In the genomic region with DNA sequence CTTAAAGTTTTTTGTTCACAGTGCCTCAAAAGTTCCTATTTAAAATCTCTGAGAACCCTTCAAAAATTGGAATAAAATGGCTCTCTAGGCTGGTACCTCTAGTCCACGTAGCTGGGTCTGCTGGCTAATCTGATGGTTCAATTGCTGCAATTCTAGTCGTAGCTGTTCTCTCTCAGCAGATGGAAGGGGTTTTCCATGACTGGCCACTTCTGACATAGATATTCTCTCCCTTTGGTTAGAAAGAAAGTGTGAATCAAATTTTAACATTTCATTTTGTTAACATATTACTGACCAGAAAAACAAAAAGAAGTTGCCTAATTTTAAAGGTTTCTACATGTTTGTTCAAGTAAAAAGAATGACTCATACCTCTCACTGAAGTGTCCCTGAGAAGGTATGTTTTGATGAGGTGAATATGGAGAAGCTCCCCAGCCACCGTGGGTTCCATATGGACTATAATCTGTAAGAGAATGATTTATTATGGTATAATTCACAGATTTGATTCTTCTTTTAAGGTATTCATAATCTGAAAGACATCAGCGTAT, we compare ENCODE assay signal across 31 cellular contexts. TPM values are rescaled to one million over a fixed set of nuclear protein-coding genes. Genes with fewer than 3 reads are reported as not detected.
A peak's percentile ranks its signal among the peaks of the same experiment; 100 is the strongest.
DNase-seq lines count a peak whose midpoint lies in the region; ATAC-seq, FAIRE-seq and TF ChIP-seq lines count a peak whose summit lies in the region.
"Had no signal": no experiment of that assay in that cellular context is flagged by ENCODE, and none has a peak within 500 bp of the region (broad histone marks: within the 10 kb centered on the region; RNA-seq: fewer than 3 reads in every experiment).

No MANE protein-coding gene starts in this region.

- peaks cover 3% of the 10 kb centered on the region for H3K4me1 Mint-ChIP-seq in activated T-cell treated with anti-CD3 and anti-CD28 coated beads, Interleukin-2, amount 50 U/mL, for 24 hours (ENCODE audit: low read depth)
- no peaks in the 10 kb centered on the region for H3K4me1 Mint-ChIP-seq in chondrocyte (ENCODE audit: low read depth)
- no peaks in the 10 kb centered on the region for H3K4me1 Mint-ChIP-seq in stimulated activated effector memory CD8-positive, alpha-beta T cell treated with anti-CD3 and anti-CD28 coated beads, Interleukin-12 subunit alpha, Interleukin-12 subunit beta, amount 100 ng/mL, for 72 hours
- H3K4me1 Mint-ChIP-seq: CD8-positive, alpha-beta memory T cell; IgD-negative memory B cell; stimulated activated naive B cell treated with anti-CD40 and anti-IgM and Interleukin-4, amounts not matched to agents 10 μg/mL and 1 μg/mL and 100 μg/mL, for 72 hours had no signal

- no peaks in the 10 kb centered on the region for H3K9me3 Mint-ChIP-seq in activated T-cell treated with anti-CD3 and anti-CD28 coated beads, Interleukin-2, amount 50 U/mL, for 24 hours
- no peaks in the 10 kb centered on the region for H3K9me3 Mint-ChIP-seq in chondrocyte (ENCODE audit: low read depth)
- H3K9me3 Mint-ChIP-seq in stimulated activated effector memory CD8-positive, alpha-beta T cell treated with anti-CD3 and anti-CD28 coated beads, Interleukin-12 subunit alpha, Interleukin-12 subunit beta, amount 100 ng/mL, for 72 hours, result no peaks in the 10 kb centered on the region
- H3K9me3 Mint-ChIP-seq: CD8-positive, alpha-beta memory T cell; IgD-negative memory B cell; stimulated activated naive B cell treated with anti-CD40 and anti-IgM and Interleukin-4, amounts not matched to agents 10 μg/mL and 1 μg/mL and 100 μg/mL, for 72 hours had no signal

- no peaks in the 10 kb centered on the region for H3K27me3 ChIP-seq in RWPE2 (ENCODE audit: insufficient read depth, poor library complexity, severe bottlenecking)
- no peaks in the 10 kb centered on the region for H3K27me3 ChIP-seq in pancreas

- peaks cover 79% of the 10 kb centered on the region for H3K36me3 ChIP-seq in RWPE2 (ENCODE audit: low read depth)
- peaks cover 4 to 83% (median 26%) of the 10 kb centered on the region in 3 donors for H3K36me3 ChIP-seq in pancreas

- H3K4me3 ChIP-seq in RWPE2 (ENCODE audit: severe bottlenecking), result no peak overlapping the region
- no peak overlapping the region for H3K4me3 ChIP-seq in pancreas
- H3K4me3 ChIP-seq: coronary artery had no signal

- ATAC-seq in RWPE2 (ENCODE audit: low read depth) (peak; percentile 88), pancreas (no peak)
- peak; percentile 59 for ATAC-seq in stimulated activated effector memory CD8-positive, alpha-beta T cell treated with anti-CD3 and anti-CD28 coated beads, Interleukin-12 subunit alpha, Interleukin-12 subunit beta, amount 100 ng/mL, for 72 hours
- ATAC-seq: left lobe of liver; Panc1; sciatic nerve; stimulated activated naive B cell treated with anti-CD40 and anti-IgM and Interleukin-4, amounts not matched to agents 10 μg/mL and 1 μg/mL and 100 μg/mL, for 72 hours had no signal

- intact Hi-C loops in pancreas (cut with DNase I), result loop anchor here in 1 of 3 donors (5.0 kb wide), 1 partner anchor 51 kb away; no protein-coding TSS in a partner anchor

- H3K36me3 Mint-ChIP-seq in activated T-cell treated with anti-CD3 and anti-CD28 coated beads, Interleukin-2, amount 50 U/mL, for 24 hours (ENCODE audit: low read depth), result peaks cover 83% of the 10 kb centered on the region
- H3K36me3 Mint-ChIP-seq in chondrocyte (ENCODE audit: low read depth), result peaks cover 32% of the 10 kb centered on the region
- peaks cover 97% of the 10 kb centered on the region for H3K36me3 Mint-ChIP-seq in stimulated activated effector memory CD8-positive, alpha-beta T cell treated with anti-CD3 and anti-CD28 coated beads, Interleukin-12 subunit alpha, Interleukin-12 subunit beta, amount 100 ng/mL, for 72 hours

- 84 to 90% methylated on average over 4 of the region's 4 CpGs for WGBS in pancreas, 2 donors

- no peak for DNase-seq in activated T-cell treated with anti-CD3 and anti-CD28 coated beads, Interleukin-2, amount 50 U/mL, for 24 hours
- no peak for DNase-seq in activated T-cell treated with anti-CD3 and anti-CD28 coated beads, Interleukin-2, amount 50 U/mL, for 48 hours
- DNase-seq in RWPE2 (ENCODE audit: low spot score) (no peak), chondrocyte (ENCODE audit: low spot score) (no peak), SK-N-DZ (ENCODE audit: low spot score) (no peak), pancreas (no peak), HCEC 1CT (no peak)
- no peak for DNase-seq in stimulated activated effector memory CD8-positive, alpha-beta T cell treated with anti-CD3 and anti-CD28 coated beads, Interleukin-12 subunit alpha, Interleukin-12 subunit beta, amount 100 ng/mL, for 72 hours (ENCODE audit: low spot score in 2 of 2)
- DNase-seq: activated CD4-positive, alpha-beta T cell treated with anti-CD3 and anti-CD28 coated beads, Interleukin-2, amount 50 U/mL, for 48 hours; activated naive CD4-positive, alpha-beta T cell; amygdala; CD8-positive, alpha-beta memory T cell; effector memory CD4-positive, alpha-beta T cell; foreskin melanocyte; mesenchymal stem cell; NCI-H1417; NCI-H2029 treated with DMSO at 0.1 percent for 48 hours; NCI-H526 treated with DMSO at 0.1 percent for 48 hours; SIG-M5; stimulated activated CD4-positive, alpha-beta T cell treated with anti-CD3 and anti-CD28 coated beads, Interleukin-4, amount 100 ng/mL, for 24 hours; stimulated activated naive B cell treated with anti-CD40 and anti-IgM and Interleukin-4, amounts not matched to agents 10 μg/mL and 1 μg/mL and 100 μg/mL, for 72 hours; T-helper 1 cell had no signal

- no peak for TF ChIP-seq CTCF in RWPE2 (IDR thresholded peaks at IDR 0.05; ENCODE audit: poor library complexity, severe bottlenecking)
- no peak for TF ChIP-seq CTCF in chondrocyte (IDR thresholded peaks at IDR 0.05)
- TF ChIP-seq CTCF in pancreas (IDR thresholded peaks at IDR 0.05), result no peak

- H3K27me3 Mint-ChIP-seq in activated T-cell treated with anti-CD3 and anti-CD28 coated beads, Interleukin-2, amount 50 U/mL, for 24 hours, result no peaks in the 10 kb centered on the region
- H3K27me3 Mint-ChIP-seq in chondrocyte (ENCODE audit: low read depth), result no peaks in the 10 kb centered on the region
- H3K27me3 Mint-ChIP-seq: IgD-negative memory B cell; stimulated activated naive B cell treated with anti-CD40 and anti-IgM and Interleukin-4, amounts not matched to agents 10 μg/mL and 1 μg/mL and 100 μg/mL, for 72 hours had no signal

- H3K27ac ChIP-seq in RWPE2 (ENCODE audit: poor library complexity, severe bottlenecking), result peak overlapping the region; percentile 22
- no peak overlapping the region for H3K27ac ChIP-seq in pancreas
- H3K27ac ChIP-seq: coronary artery had no signal

- no peak for FAIRE-seq in pancreas (lab: Jason Lieb, UNC)
- FAIRE-seq: A204.1, H1, urothelium cell line had no signal

- no peaks in the 10 kb centered on the region for H3K9me3 ChIP-seq in RWPE2 (ENCODE audit: severe bottlenecking)
- H3K9me3 ChIP-seq in pancreas, result no peaks in the 10 kb centered on the region

- H3K27ac Mint-ChIP-seq in activated T-cell treated with anti-CD3 and anti-CD28 coated beads, Interleukin-2, amount 50 U/mL, for 24 hours, result peak overlapping the region; percentile 51
- peak overlapping the region; percentile 34 for H3K27ac Mint-ChIP-seq in chondrocyte (ENCODE audit: unreplicated experiment)
- H3K27ac Mint-ChIP-seq in stimulated activated effector memory CD8-positive, alpha-beta T cell treated with anti-CD3 and anti-CD28 coated beads, Interleukin-12 subunit alpha, Interleukin-12 subunit beta, amount 100 ng/mL, for 72 hours, result peak overlapping the region; percentile 50
- H3K27ac Mint-ChIP-seq: stimulated activated naive B cell treated with anti-CD40 and anti-IgM and Interleukin-4, amounts not matched to agents 10 μg/mL and 1 μg/mL and 100 μg/mL, for 72 hours had no signal

- H3K4me1 ChIP-seq in RWPE2 (ENCODE audit: insufficient read depth, poor library complexity, severe bottlenecking), result peaks cover 12% of the 10 kb centered on the region
- H3K4me1 ChIP-seq in pancreas, result no peaks in the 10 kb centered on the region

- no peak overlapping the region for H3K4me3 Mint-ChIP-seq in activated T-cell treated with anti-CD3 and anti-CD28 coated beads, Interleukin-2, amount 50 U/mL, for 24 hours
- H3K4me3 Mint-ChIP-seq in chondrocyte (ENCODE audit: unreplicated experiment), result no peak overlapping the region
- H3K4me3 Mint-ChIP-seq in stimulated activated effector memory CD8-positive, alpha-beta T cell treated with anti-CD3 and anti-CD28 coated beads, Interleukin-12 subunit alpha, Interleukin-12 subunit beta, amount 100 ng/mL, for 72 hours, result no peak overlapping the region
- H3K4me3 Mint-ChIP-seq: CD8-positive, alpha-beta memory T cell; IgD-negative memory B cell; stimulated activated naive B cell treated with anti-CD40 and anti-IgM and Interleukin-4, amounts not matched to agents 10 μg/mL and 1 μg/mL and 100 μg/mL, for 72 hours had no signal

RNA-seq across cellular contexts. Expression of a gene that starts 29.3 kb away (rescaled TPM):
- total RNA-seq in chondrocyte (0.22 to 0.51 TPM in 2 of 3 replicates, not detected in the other), pancreas (1 to 10 TPM in 1 of 6 donors, under 1 TPM in 1, not detected in 4; 0.16 to 1.2 TPM)
- not detected in 2 replicates for polyA plus RNA-seq in SK-N-DZ (2014; cell fraction: cytosol; rRNA removed)
- 0.12 TPM in 1 of 2 replicates, not detected in the other for polyA plus RNA-seq in SK-N-DZ (2014; cell fraction: nucleus; rRNA removed)
- polyA plus RNA-seq in pancreas, result not detected
- total RNA-seq: CD8-positive, alpha-beta memory T cell; H1; sciatic nerve; temporal lobe had no signal
- polyA plus RNA-seq: CD8-positive, alpha-beta memory T cell; IgD-negative memory B cell had no signal

Comparison
In these comparisons a context has a peak if more than half of its experiments do, and no peak if none do; other contexts are left out.
1. ATAC-seq: peak in RWPE2 (single experiment) and stimulated activated effector memory CD8-positive, alpha-beta T cell treated with anti-CD3 and anti-CD28 coated beads, Interleukin-12 subunit alpha, Interleukin-12 subunit beta, amount 100 ng/mL, for 72 hours (single experiment); none in pancreas (0 of 4).
2. Peak in every context shown above with its lines, with median percentiles within 50 percentile points of each other: H3K27ac Mint-ChIP-seq.